8 cellular contexts compared by ENCODE assay signal in the genomic region with DNA sequence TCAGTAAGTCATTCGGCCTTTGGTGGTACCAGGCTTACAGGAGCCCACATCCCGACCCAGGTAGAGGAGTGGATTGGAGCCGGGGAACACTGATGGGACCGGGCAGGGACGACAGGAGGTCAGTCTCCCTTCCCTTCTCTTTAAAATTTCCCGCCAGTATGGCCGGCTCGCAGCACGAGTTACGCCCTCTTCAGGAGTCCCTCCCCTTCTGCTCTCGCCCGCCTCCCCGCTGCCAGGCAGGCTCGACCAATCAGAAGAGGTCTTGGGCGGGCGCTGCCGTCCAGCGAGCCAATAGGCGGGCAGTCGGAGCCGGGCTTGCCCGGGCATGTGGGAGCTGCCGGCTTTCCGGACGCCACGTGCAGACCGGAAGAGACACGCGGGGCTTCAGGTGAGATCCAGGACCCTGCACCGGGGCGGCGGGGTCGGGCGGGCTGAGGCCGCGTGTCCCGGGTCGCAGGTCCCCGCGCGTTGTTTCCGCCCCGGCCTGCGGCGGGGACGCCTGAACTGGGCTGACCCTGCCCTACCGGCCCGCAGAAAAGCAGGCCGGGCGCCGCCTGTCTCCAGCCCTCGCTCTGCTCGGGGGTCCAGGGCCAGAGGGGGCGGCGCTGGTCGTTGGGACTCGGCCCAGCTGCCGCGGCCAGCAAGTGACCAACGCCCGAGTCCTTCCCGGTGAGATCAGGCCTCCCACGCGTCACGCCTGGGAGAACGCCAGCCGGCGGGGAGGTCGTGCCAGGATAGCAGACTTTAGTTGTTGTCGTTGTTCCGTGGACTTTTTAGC. TPM values are rescaled to one million over a fixed set of nuclear protein-coding genes. Genes with fewer than 3 reads are reported as not detected.
A peak's percentile ranks its signal among the peaks of the same experiment; 100 is the strongest.
DNase-seq lines count a peak whose midpoint lies in the region; ATAC-seq and TF ChIP-seq lines count a peak whose summit lies in the region.

A gene with protein sequence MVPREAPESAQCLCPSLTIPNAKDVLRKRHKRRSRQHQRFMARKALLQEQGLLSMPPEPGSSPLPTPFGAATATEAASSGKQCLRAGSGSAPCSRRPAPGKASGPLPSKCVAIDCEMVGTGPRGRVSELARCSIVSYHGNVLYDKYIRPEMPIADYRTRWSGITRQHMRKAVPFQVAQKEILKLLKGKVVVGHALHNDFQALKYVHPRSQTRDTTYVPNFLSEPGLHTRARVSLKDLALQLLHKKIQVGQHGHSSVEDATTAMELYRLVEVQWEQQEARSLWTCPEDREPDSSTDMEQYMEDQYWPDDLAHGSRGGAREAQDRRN (plus strand): TSS at position 346 of the 778 bp plus-strand sequence. CDS start 4,870 bp downstream, outside the sequence.

- WGBS in gastroesophageal sphincter (ENCODE audit: low coverage in 1 of 2), 2 donors = 0% methylated on average over 1 to 3 of the region's 71 CpGs

- H3K9ac ChIP-seq in SK-N-MC (ENCODE audit: insufficient read length) = peak within 1 kb of the TSS; percentile 93

- H3K9me3 ChIP-seq in SK-N-MC (ENCODE audit: low read depth, low read length) = no peaks in the 10 kb centered on the region
- no peaks in the 10 kb centered on the region for H3K9me3 ChIP-seq in gastroesophageal sphincter

- DNase-seq in NCI-H1048 (lab: John Stamatoyannopoulos, UW) (peak; percentile 74), SK-N-MC (ENCODE audit: low read depth, low spot score) (no peak), non-pigmented ciliary epithelial cell (ENCODE audit: low read depth) (peak; percentile 83), superior temporal gyrus (ENCODE audit: extremely low spot score) (peak; percentile 97)
- peak; percentile 96 for DNase-seq in activated naive CD4-positive, alpha-beta T cell treated with anti-CD3 and anti-CD28 coated beads for 36 hours

- peak within 1 kb of the TSS; percentile 97 for H3K27ac Mint-ChIP-seq in activated naive CD4-positive, alpha-beta T cell treated with anti-CD3 and anti-CD28 coated beads for 36 hours

- intact Hi-C loops in activated naive CD4-positive, alpha-beta T cell treated with anti-CD3 and anti-CD28 coated beads for 36 hours (cut with micrococcal nuclease) = loop anchor here (1.0 to 10.0 kb wide), 5 partner anchors 75 to 1384 kb away; partner anchors contain the start of genes ABHD2, DET1, FANCI and MRPL46

- no peaks in the 10 kb centered on the region for H3K9me3 Mint-ChIP-seq in activated naive CD4-positive, alpha-beta T cell treated with anti-CD3 and anti-CD28 coated beads for 36 hours

- H3K27me3 ChIP-seq in gastroesophageal sphincter = peaks cover 2% of the 10 kb centered on the region

- H3K4me3 Mint-ChIP-seq in activated naive CD4-positive, alpha-beta T cell treated with anti-CD3 and anti-CD28 coated beads for 36 hours = peak within 1 kb of the TSS; percentile 90

- H3K4me3 ChIP-seq in GM08714 (ENCODE audit: low read length) (peak within 1 kb of the TSS; percentile 94), SK-N-MC (peak within 1 kb of the TSS; percentile 97), gastroesophageal sphincter (peak within 1 kb of the TSS; percentile 77 to 89)

- peaks cover 43% of the 10 kb centered on the region for H3K36me3 Mint-ChIP-seq in activated naive CD4-positive, alpha-beta T cell treated with anti-CD3 and anti-CD28 coated beads for 36 hours (ENCODE audit: low read depth)

- peaks cover 0 to 43% (median 27%) of the 10 kb centered on the region in 3 donors for H3K4me1 ChIP-seq in gastroesophageal sphincter

- H3K27ac ChIP-seq in SK-N-MC = no peak within 1 kb of the TSS
- H3K27ac ChIP-seq in gastroesophageal sphincter = peak within 1 kb of the TSS; percentile 52 to 87 (median 84)

- TF ChIP-seq EP300 in gastroesophageal sphincter (IDR thresholded peaks at IDR 0.05) = no peak

- CTCF ChIA-PET in activated naive CD4-positive, alpha-beta T cell treated with anti-CD3 and anti-CD28 coated beads for 36 hours (lab: Charles Lee) = no interaction called here

- peaks cover 35% of the 10 kb centered on the region for H3K4me1 Mint-ChIP-seq in activated naive CD4-positive, alpha-beta T cell treated with anti-CD3 and anti-CD28 coated beads for 36 hours (ENCODE audit: low read depth)

- H3K36me3 ChIP-seq in SK-N-MC (ENCODE audit: insufficient read depth, low read length) = peaks cover 4% of the 10 kb centered on the region; the same call in 1 of the 2 replicates
- peaks cover 0 to 4% of the 10 kb centered on the region in 2 donors for H3K36me3 ChIP-seq in gastroesophageal sphincter

- TF ChIP-seq CTCF in gastroesophageal sphincter (IDR thresholded peaks at IDR 0.05) = peak in 1 of 4 experiments; percentile 49

- H3K27me3 Mint-ChIP-seq in activated naive CD4-positive, alpha-beta T cell treated with anti-CD3 and anti-CD28 coated beads for 36 hours (ENCODE audit: low read depth) = peaks cover 4% of the 10 kb centered on the region

- ATAC-seq in HG02588 (IDR thresholded peaks at IDR 0.05; ENCODE audit: unreplicated experiment) = peak; percentile 92
- peak; percentile 99 for ATAC-seq in gastroesophageal sphincter

- peak; percentile 25 to 55 for TF ChIP-seq POLR2A in gastroesophageal sphincter (IDR thresholded peaks at IDR 0.05)

RNA-seq across cellular contexts. Expression of the gene that starts here (rescaled TPM):
- total RNA-seq in activated naive CD4-positive, alpha-beta T cell treated with anti-CD3 and anti-CD28 coated beads for 36 hours = 10 to 100 TPM; 85.2 to 87.2 TPM
- total RNA-seq in gastroesophageal sphincter = 10 to 100 TPM; 11.0 to 23.4 (median 18.1) TPM
